ENCODE assay signal across 12 cellular contexts in the genomic region with DNA sequence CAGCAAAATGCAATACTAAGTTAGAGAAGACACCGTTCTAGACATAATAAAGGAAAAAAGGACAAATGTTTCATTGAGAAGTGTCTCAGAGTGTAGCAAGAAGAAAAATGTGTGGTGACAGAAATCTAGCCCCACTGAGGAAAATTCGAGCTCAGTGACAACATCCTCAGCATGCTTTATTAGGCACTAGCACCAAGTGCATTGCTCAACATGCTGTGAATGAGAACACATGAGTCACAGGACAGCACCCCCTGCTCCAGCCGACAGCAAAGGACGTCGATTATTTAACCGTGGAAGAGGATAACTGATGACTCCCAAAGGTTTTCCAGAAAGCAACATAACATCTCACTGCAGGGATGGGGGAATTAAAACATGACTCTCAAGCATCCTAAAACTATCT.
DNase-seq lines count a peak whose midpoint lies in the region; ATAC-seq, FAIRE-seq and TF ChIP-seq lines count a peak whose summit lies in the region.
"Had no signal": no experiment of that assay in that cellular context is flagged by ENCODE, and none has a peak within 500 bp of the region (broad histone marks: within the 10 kb centered on the region; RNA-seq: fewer than 3 reads in every experiment).

No MANE protein-coding gene starts in this region.

- FAIRE-seq in A549 (lab: Jason Lieb, UNC): no peak
- FAIRE-seq: H1 had no signal

- peaks cover 45% of the 10 kb centered on the region for H3K4me1 Mint-ChIP-seq in endothelial cell (ENCODE audit: unreplicated experiment)

- H3K9me3 ChIP-seq in A549 (no peaks in the 10 kb centered on the region), MG63 (no peaks in the 10 kb centered on the region)

- H3K27ac ChIP-seq in A549: no peak overlapping the region; a peak in 3 of 6 replicates

- TF ChIP-seq CTCF in A549 (IDR thresholded peaks at IDR 0.05) (no peak), endothelial cell (IDR thresholded peaks at IDR 0.05; ENCODE audit: unreplicated experiment) (no peak)

- CTCF ChIA-PET in A549 (lab: Yijun Ruan, JAX): interaction anchor here (0.8 to 2.6 kb wide), 8 partner anchors 10 to 186 kb away, joined by 3 to 13 read pairs (median 4); no protein-coding TSS in a partner anchor

- H3K27me3 Mint-ChIP-seq in endothelial cell (ENCODE audit: unreplicated experiment): peaks cover 12% of the 10 kb centered on the region

- H3K9me3 Mint-ChIP-seq in endothelial cell (ENCODE audit: unreplicated experiment): no peaks in the 10 kb centered on the region
- H3K9me3 Mint-ChIP-seq: neural crest cell had no signal

- H3K4me3 Mint-ChIP-seq in endothelial cell (ENCODE audit: unreplicated experiment): no peak overlapping the region

- peak overlapping the region; percentile 6 for H3K27ac Mint-ChIP-seq in endothelial cell (ENCODE audit: unreplicated experiment)

- 39% methylated on average over 6 of the region's 6 CpGs for WGBS in A549 (ENCODE audit: missing lambda C conversion rate)

- no peak for TF ChIP-seq POLR2A in A549 (IDR thresholded peaks at IDR 0.05; ENCODE audit: low read length)

- H3K4me3 ChIP-seq in A549 (no peak overlapping the region), MG63 (no peak overlapping the region)

- no peak for TF ChIP-seq EP300 in A549 (IDR thresholded peaks at IDR 0.05)

- no peaks in the 10 kb centered on the region for H3K36me3 ChIP-seq in MG63

- POLR2A ChIA-PET in A549 (lab: Yijun Ruan, JAX): no interaction called here

- no peaks in the 10 kb centered on the region for H3K27me3 ChIP-seq in MG63

- peaks cover 32% of the 10 kb centered on the region for H3K4me1 ChIP-seq in A549

- ATAC-seq in A549: peak; percentile 86 to 87
- ATAC-seq in HG02938 (IDR thresholded peaks at IDR 0.05; ENCODE audit: unreplicated experiment): no peak
- ATAC-seq in HG03039 (IDR thresholded peaks at IDR 0.05; ENCODE audit: unreplicated experiment): no peak

- peak overlapping the region; percentile 45 for H3K4me2 ChIP-seq in A549

- H3K36me3 Mint-ChIP-seq in endothelial cell (ENCODE audit: low read depth, unreplicated experiment): peaks cover 6% of the 10 kb centered on the region

- TF ChIP-seq RAD21 in A549 (conservative IDR thresholded peaks at IDR 0.05 in 1 of 2, IDR thresholded peaks at IDR 0.05 in 1 of 2): no peak

- DNase-seq in A549 (ENCODE audit: low read depth in 1 of 2, low spot score in 1 of 2): peak; percentile 39 to 47
- DNase-seq in MG63: peak; percentile 62
- DNase-seq in endothelial cell (ENCODE audit: low spot score): no peak
- DNase-seq in myocyte (ENCODE audit: low read depth): peak; percentile 58
- DNase-seq in DMS 273 treated with DMSO at 0.1 percent for 48 hours (lab: John Stamatoyannopoulos, UW): no peak
- DNase-seq in 8988T: no peak
- DNase-seq: COR-L47, NCI-H748 treated with DMSO at 0.1 percent for 48 hours had no signal

TF ChIP-seq in A549, 52 proteins besides CTCF, POLR2A, EP300 and RAD21:
- TF ChIP-seq CHD4 (IDR thresholded peaks at IDR 0.05; ENCODE audit: borderline replicate concordance): no peak
- no peak for TF ChIP-seq ZFP36 (IDR thresholded peaks at IDR 0.05; ENCODE audit: borderline replicate concordance, partially characterized antibody)
- TF ChIP-seq CBX8 (IDR thresholded peaks at IDR 0.05): no peak
- TF ChIP-seq FOSL2 (IDR thresholded peaks at IDR 0.05): peak; percentile 64; the same call in 1 of the 2 replicates
- peak; percentile 63; the same call in 1 of the 2 replicates for TF ChIP-seq FOSL2 (CRISPR knock-in tag; IDR thresholded peaks at IDR 0.05)
- TF ChIP-seq, protein P1, sequence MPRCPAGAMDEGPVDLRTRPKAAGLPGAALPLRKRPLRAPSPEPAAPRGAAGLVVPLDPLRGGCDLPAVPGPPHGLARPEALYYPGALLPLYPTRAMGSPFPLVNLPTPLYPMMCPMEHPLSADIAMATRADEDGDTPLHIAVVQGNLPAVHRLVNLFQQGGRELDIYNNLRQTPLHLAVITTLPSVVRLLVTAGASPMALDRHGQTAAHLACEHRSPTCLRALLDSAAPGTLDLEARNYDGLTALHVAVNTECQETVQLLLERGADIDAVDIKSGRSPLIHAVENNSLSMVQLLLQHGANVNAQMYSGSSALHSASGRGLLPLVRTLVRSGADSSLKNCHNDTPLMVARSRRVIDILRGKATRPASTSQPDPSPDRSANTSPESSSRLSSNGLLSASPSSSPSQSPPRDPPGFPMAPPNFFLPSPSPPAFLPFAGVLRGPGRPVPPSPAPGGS (IDR thresholded peaks at IDR 0.05): no peak
- peak; percentile 78 to 84 for TF ChIP-seq CEBPB (IDR thresholded peaks at IDR 0.05)
- TF ChIP-seq POLR2AphosphoS2 (conservative IDR thresholded peaks at IDR 0.05; ENCODE audit: low read length): no peak
- TF ChIP-seq, protein P2, sequence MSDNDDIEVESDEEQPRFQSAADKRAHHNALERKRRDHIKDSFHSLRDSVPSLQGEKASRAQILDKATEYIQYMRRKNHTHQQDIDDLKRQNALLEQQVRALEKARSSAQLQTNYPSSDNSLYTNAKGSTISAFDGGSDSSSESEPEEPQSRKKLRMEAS (IDR thresholded peaks at IDR 0.05): 0 out of 2 replicates have a peak, but pooled peaks have one; percentile 34
- no peak for TF ChIP-seq TP53 (CRISPR knock-in tag; IDR thresholded peaks at IDR 0.05)
- no peak for TF ChIP-seq SREBF2 (IDR thresholded peaks at IDR 0.05)

Comparison
In these comparisons a context has a peak if more than half of its experiments do, and no peak if none do; other contexts are left out.
1. ATAC-seq: peak in A549 (2 of 2); none in HG02938 (single experiment) and HG03039 (single experiment).
2. DNase-seq: peak in A549 (2 of 2), MG63 (single experiment) and myocyte (single experiment); none in endothelial cell (single experiment), DMS 273 treated with DMSO at 0.1 percent for 48 hours (single experiment) and 8988T (single experiment).